8 cellular contexts compared by ENCODE assay signal in the genomic region with DNA sequence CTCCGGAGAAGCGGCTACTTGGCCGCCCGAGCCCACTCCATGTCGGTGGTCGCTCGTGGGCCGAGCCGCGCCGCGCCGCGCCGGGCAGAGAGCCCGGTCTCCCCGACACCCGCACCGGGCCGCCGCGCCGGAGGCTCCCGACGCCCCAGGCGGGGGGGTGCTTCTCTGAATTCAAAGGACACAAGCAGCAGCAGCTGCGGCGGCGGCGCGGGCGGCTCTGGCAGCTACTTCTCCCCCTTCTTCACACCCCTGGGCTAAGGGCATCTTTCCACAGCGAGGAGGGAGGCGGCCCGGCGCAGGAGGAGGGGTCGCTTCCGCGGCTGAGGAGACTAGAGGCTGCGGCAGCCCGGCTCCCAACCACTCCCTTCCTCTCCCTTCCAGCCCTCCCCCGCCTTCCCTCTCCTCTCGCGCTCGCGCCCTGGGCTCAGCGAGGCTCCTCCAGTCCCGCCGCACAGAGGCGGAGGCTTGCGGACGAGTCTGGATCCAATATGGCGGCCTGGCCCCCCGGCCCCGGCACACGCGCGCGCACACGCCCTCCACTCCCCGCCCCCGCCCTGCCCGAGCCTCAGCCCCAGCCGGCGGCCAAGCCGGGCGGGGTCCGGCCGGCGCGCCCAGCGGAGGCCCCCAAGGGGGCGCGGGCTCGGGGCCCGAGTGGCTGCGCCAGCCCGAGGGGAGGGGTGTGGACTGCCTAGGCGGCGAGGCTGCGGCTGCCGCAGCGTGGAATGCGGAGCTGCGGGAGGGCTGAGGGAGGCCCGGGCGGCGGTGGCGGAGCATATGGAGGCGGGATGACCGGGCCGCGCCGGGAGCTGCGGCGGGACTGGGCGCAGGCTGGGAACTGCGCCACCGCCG. TPM values are rescaled to one million over a fixed set of nuclear protein-coding genes. Genes with fewer than 3 reads are reported as not detected.
DNase-seq lines count a peak whose midpoint lies in the region; ATAC-seq and TF ChIP-seq lines count a peak whose summit lies in the region.

A gene with protein sequence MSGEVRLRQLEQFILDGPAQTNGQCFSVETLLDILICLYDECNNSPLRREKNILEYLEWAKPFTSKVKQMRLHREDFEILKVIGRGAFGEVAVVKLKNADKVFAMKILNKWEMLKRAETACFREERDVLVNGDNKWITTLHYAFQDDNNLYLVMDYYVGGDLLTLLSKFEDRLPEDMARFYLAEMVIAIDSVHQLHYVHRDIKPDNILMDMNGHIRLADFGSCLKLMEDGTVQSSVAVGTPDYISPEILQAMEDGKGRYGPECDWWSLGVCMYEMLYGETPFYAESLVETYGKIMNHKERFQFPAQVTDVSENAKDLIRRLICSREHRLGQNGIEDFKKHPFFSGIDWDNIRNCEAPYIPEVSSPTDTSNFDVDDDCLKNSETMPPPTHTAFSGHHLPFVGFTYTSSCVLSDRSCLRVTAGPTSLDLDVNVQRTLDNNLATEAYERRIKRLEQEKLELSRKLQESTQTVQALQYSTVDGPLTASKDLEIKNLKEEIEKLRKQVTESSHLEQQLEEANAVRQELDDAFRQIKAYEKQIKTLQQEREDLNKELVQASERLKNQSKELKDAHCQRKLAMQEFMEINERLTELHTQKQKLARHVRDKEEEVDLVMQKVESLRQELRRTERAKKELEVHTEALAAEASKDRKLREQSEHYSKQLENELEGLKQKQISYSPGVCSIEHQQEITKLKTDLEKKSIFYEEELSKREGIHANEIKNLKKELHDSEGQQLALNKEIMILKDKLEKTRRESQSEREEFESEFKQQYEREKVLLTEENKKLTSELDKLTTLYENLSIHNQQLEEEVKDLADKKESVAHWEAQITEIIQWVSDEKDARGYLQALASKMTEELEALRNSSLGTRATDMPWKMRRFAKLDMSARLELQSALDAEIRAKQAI (N-terminal part only) (minus strand): TSS at position 490 of the 849 bp plus-strand sequence. CDS start 1,310 bp downstream, outside the sequence.

- H3K4me3 ChIP-seq in HUES48 (ENCODE audit: low read depth, low read length) (peak within 1 kb of the TSS; percentile 91), RWPE2 (ENCODE audit: severe bottlenecking) (peak within 1 kb of the TSS; percentile 80), cardiac muscle cell (peak within 1 kb of the TSS; percentile 90), vagina (peak within 1 kb of the TSS; percentile 65 to 70)

- DNase-seq in activated CD4-positive, CD25-positive, alpha-beta regulatory T cell (lab: John Stamatoyannopoulos, UW), result no peak
- DNase-seq in RWPE2 (ENCODE audit: low spot score) (peak; percentile 63), amniotic epithelial cell (ENCODE audit: low read depth) (peak; percentile 90), cardiac muscle cell (ENCODE audit: low read depth in 1 of 2, low spot score in 1 of 2) (peak; percentile 92 to 97), omental fat pad (ENCODE audit: low spot score) (peak; percentile 33), vagina (ENCODE audit: extremely low spot score in 2 of 2) (no peak)

- H3K9me3 ChIP-seq in HUES48 (ENCODE audit: control insufficient read depth, insufficient read depth, low read length) (no peaks in the 10 kb centered on the region), RWPE2 (ENCODE audit: severe bottlenecking) (no peaks in the 10 kb centered on the region), cardiac muscle cell (ENCODE audit: low read depth) (no peaks in the 10 kb centered on the region), vagina (no peaks in the 10 kb centered on the region)

- H3K36me3 ChIP-seq in HUES48 (ENCODE audit: control insufficient read depth, insufficient read depth, low read length), result no peaks in the 10 kb centered on the region
- no peaks in the 10 kb centered on the region for H3K36me3 ChIP-seq in RWPE2 (ENCODE audit: low read depth)
- H3K36me3 ChIP-seq in cardiac muscle cell, result no peaks in the 10 kb centered on the region
- H3K36me3 ChIP-seq in vagina, result no peaks in the 10 kb centered on the region

- H3K27me3 ChIP-seq in HUES48 (ENCODE audit: control insufficient read depth, insufficient read depth, low read length) (no peaks in the 10 kb centered on the region), RWPE2 (ENCODE audit: insufficient read depth, poor library complexity, severe bottlenecking) (no peaks in the 10 kb centered on the region), cardiac muscle cell (no peaks in the 10 kb centered on the region), vagina (no peaks in the 10 kb centered on the region)

- H3K27ac ChIP-seq in HUES48 (ENCODE audit: low read depth, low read length) (peak within 1 kb of the TSS; percentile 96), RWPE2 (ENCODE audit: poor library complexity, severe bottlenecking) (peak within 1 kb of the TSS; percentile 80), cardiac muscle cell (peak within 1 kb of the TSS; percentile 85), vagina (peak within 1 kb of the TSS; percentile 90)

- peak; percentile 56 to 59 for ATAC-seq in activated CD4-positive, CD25-positive, alpha-beta regulatory T cell treated with anti-CD3 and anti-CD28 coated beads, Interleukin-2, amount 50 U/mL, for 24 hours
- peak; percentile 69 for ATAC-seq in RWPE2 (ENCODE audit: low read depth)
- peak; percentile 87 for ATAC-seq in omental fat pad (ENCODE audit: low FRiP score)

- intact Hi-C loops in vagina (cut with DNase I), result no loop called here

- no peak for TF ChIP-seq POLR2A in vagina (IDR thresholded peaks at IDR 0.05)

- TF ChIP-seq CTCF in RWPE2 (IDR thresholded peaks at IDR 0.05; ENCODE audit: poor library complexity, severe bottlenecking) (no peak), cardiac muscle cell (IDR thresholded peaks at IDR 0.05; ENCODE audit: low read depth, low read length) (no peak), omental fat pad (IDR thresholded peaks at IDR 0.05) (no peak), vagina (IDR thresholded peaks at IDR 0.05) (no peak)

- H3K4me1 ChIP-seq in HUES48 (ENCODE audit: control insufficient read depth, insufficient read depth, low read length) (peaks cover 15% of the 10 kb centered on the region), RWPE2 (ENCODE audit: insufficient read depth, poor library complexity, severe bottlenecking) (no peaks in the 10 kb centered on the region), cardiac muscle cell (ENCODE audit: low read depth) (peaks cover 12% of the 10 kb centered on the region), vagina (peaks cover 23% of the 10 kb centered on the region)

- H3K9ac ChIP-seq in HUES48 (ENCODE audit: low read depth, low read length), result peak within 1 kb of the TSS; percentile 87

RNA-seq across cellular contexts. Expression of the gene that starts here (rescaled TPM):
- total RNA-seq in cardiac muscle cell (12.0 and 25.2 TPM in 2 replicates), omental fat pad (10 to 100 TPM; 33.3 to 92.7 (median 39.9) TPM), vagina (42.7 TPM)
- 25.1 and 32.8 TPM in 2 replicates for polyA plus RNA-seq in cardiac muscle cell

Comparison
In these comparisons a context has a peak if more than half of its experiments do, and no peak if none do; other contexts are left out.
1. DNase-seq: peak in RWPE2 (single experiment), amniotic epithelial cell (single experiment), cardiac muscle cell (2 of 2) and omental fat pad (single experiment); none in activated CD4-positive, CD25-positive, alpha-beta regulatory T cell (0 of 4) and vagina (0 of 2).
2. Peak in every context shown above with its lines, with median percentiles within 50 percentile points of each other: ATAC-seq, H3K27ac ChIP-seq and H3K4me3 ChIP-seq.